ENCODE assay signal across 8 cellular contexts in the genomic region with DNA sequence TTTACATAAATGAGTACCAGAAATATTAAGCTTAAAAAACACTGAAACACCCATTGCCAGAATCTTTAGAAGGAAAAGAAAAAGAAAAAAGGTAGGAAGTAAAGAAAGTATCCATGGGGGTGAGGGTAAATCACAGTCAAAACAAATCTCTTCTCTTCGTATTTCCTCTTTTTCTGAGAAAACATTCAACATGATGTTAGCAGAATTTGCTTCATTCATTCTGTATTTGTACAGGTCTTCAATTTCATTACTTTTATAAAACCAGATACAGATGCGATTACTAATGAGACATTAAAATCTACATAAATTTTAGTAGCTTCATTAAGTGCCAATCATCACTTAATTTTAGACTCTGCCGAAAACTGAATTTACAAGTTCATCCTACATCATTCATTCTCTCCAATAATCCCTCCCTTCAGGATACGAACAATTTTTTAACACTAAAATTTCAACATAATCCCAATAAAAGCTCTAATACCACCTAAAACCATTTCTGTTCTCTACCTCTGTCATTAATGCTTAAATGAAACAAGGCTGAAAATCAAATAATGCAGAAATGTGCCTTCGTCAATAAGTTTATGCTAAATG. TPM values are rescaled to one million over a fixed set of nuclear protein-coding genes. Genes with fewer than 3 reads are reported as not detected.
DNase-seq lines count a peak whose midpoint lies in the region; ATAC-seq and TF ChIP-seq lines count a peak whose summit lies in the region.

No MANE protein-coding gene starts in this region.

- no peaks in the 10 kb centered on the region for H3K27me3 Mint-ChIP-seq in stimulated activated naive CD8-positive, alpha-beta T cell treated with anti-CD3 and anti-CD28 coated beads, Interleukin-15, Interleukin-2, amounts not matched to agents 100 ng/mL and 50 ng/mL, for 24 hours
- H3K27me3 Mint-ChIP-seq in activated CD8-positive, alpha-beta T cell treated with anti-CD3 and anti-CD28 coated beads, Interleukin-2, amount 10 ng/mL, durations not matched to agents 7 days and 5 days (ENCODE audit: low read depth): no peaks in the 10 kb centered on the region

- H3K27ac ChIP-seq in hepatocyte: no peak overlapping the region
- H3K27ac ChIP-seq in mesendoderm (ENCODE audit: low read depth, low read length): no peak overlapping the region

- H2AK5ac ChIP-seq in mesendoderm (ENCODE audit: low read length): no peak overlapping the region

- H2BK15ac ChIP-seq in mesendoderm (replicated peaks; ENCODE audit: low read depth): no peak overlapping the region

- peaks cover 6% of the 10 kb centered on the region for H3K4me1 ChIP-seq in hepatocyte (ENCODE audit: insufficient read depth)
- peaks cover 8% of the 10 kb centered on the region for H3K4me1 ChIP-seq in mesendoderm (ENCODE audit: control insufficient read depth, low read depth, low read length)

- no peak overlapping the region for H3K4ac ChIP-seq in mesendoderm (ENCODE audit: low read depth, low read length)

- H3K9me3 Mint-ChIP-seq in stimulated activated naive CD8-positive, alpha-beta T cell treated with anti-CD3 and anti-CD28 coated beads, Interleukin-15, Interleukin-2, amounts not matched to agents 100 ng/mL and 50 ng/mL, for 24 hours: no peaks in the 10 kb centered on the region
- no peaks in the 10 kb centered on the region for H3K9me3 Mint-ChIP-seq in activated CD8-positive, alpha-beta T cell treated with anti-CD3 and anti-CD28 coated beads, Interleukin-2, amount 10 ng/mL, durations not matched to agents 7 days and 5 days (ENCODE audit: insufficient read depth)

- H3K27me3 ChIP-seq in hepatocyte: no peaks in the 10 kb centered on the region
- no peaks in the 10 kb centered on the region for H3K27me3 ChIP-seq in mesendoderm (ENCODE audit: insufficient read depth, low read length, poor library complexity)

- no peak for TF ChIP-seq CTCF in hepatocyte (IDR thresholded peaks at IDR 0.05; ENCODE audit: poor library complexity)

- peaks cover 4% of the 10 kb centered on the region for H3K79me1 ChIP-seq in mesendoderm (ENCODE audit: low read length)

- no peak overlapping the region for H3K56ac ChIP-seq in mesendoderm (ENCODE audit: low read length)

- H2BK5ac ChIP-seq in mesendoderm (ENCODE audit: low read length): no peak overlapping the region

- H3K27ac Mint-ChIP-seq in stimulated activated naive CD8-positive, alpha-beta T cell treated with anti-CD3 and anti-CD28 coated beads, Interleukin-15, Interleukin-2, amounts not matched to agents 100 ng/mL and 50 ng/mL, for 24 hours: peak overlapping the region; percentile 83
- H3K27ac Mint-ChIP-seq in activated CD8-positive, alpha-beta T cell treated with anti-CD3 and anti-CD28 coated beads, Interleukin-2, amount 10 ng/mL, durations not matched to agents 7 days and 5 days: no peak overlapping the region

- peaks cover 100% of the 10 kb centered on the region for H3K79me2 ChIP-seq in hepatocyte
- peaks cover 7% of the 10 kb centered on the region for H3K79me2 ChIP-seq in mesendoderm (ENCODE audit: control insufficient read depth, insufficient read depth, low read length)

- H3K9me3 ChIP-seq in hepatocyte (ENCODE audit: low read depth): no peaks in the 10 kb centered on the region

- no peak for DNase-seq in stimulated activated naive CD8-positive, alpha-beta T cell treated with anti-CD3 and anti-CD28 coated beads, Interleukin-15, Interleukin-2, amounts not matched to agents 100 U/mL and 50 U/mL, for 24 hours
- no peak for DNase-seq in activated CD8-positive, alpha-beta T cell treated with anti-CD3 and anti-CD28 coated beads, Interleukin-2, amount 10 ng/mL, durations not matched to agents 7 days and 5 days
- DNase-seq in hepatocyte (ENCODE audit: low spot score): no peak
- no peak for DNase-seq in left lobe of liver (ENCODE audit: low spot score)
- DNase-seq in NK-92 (lab: John Stamatoyannopoulos, UW; ENCODE audit: unreplicated experiment): no peak
- DNase-seq in activated gamma-delta T cell (lab: John Stamatoyannopoulos, UW): no peak
- DNase-seq in mesendoderm: no peak

- H3K9ac ChIP-seq in mesendoderm (ENCODE audit: low read length): no peak overlapping the region

- no peak overlapping the region for H4K5ac ChIP-seq in mesendoderm (ENCODE audit: low read length)

- H3K4me3 ChIP-seq in hepatocyte (no peak overlapping the region), mesendoderm (ENCODE audit: low read length) (no peak overlapping the region)

- no peak for ATAC-seq in stimulated activated naive CD8-positive, alpha-beta T cell treated with anti-CD3 and anti-CD28 coated beads, Interleukin-15, Interleukin-2, amounts not matched to agents 100 U/mL and 50 U/mL, for 24 hours
- no peak for ATAC-seq in activated CD8-positive, alpha-beta T cell treated with anti-CD3 and anti-CD28 coated beads, Interleukin-2, amount 10 ng/mL, durations not matched to agents 7 days and 5 days
- ATAC-seq in left lobe of liver: no peak

- H4K20me1 ChIP-seq in hepatocyte (ENCODE audit: insufficient read depth, poor library complexity, severe bottlenecking): peaks cover 66% of the 10 kb centered on the region

- WGBS in hepatocyte (ENCODE audit: low lambda C conversion rate, missing lambda C conversion rate): 90% methylated on average over 5 of the region's 5 CpGs
- 100% methylated on average over 2 of the region's 5 CpGs for WGBS in mesendoderm (ENCODE audit: extremely low coverage, insufficient coverage, low lambda C conversion rate)

- CTCF ChIA-PET in activated CD8-positive, alpha-beta T cell treated with anti-CD3 and anti-CD28 coated beads, Interleukin-2, amount 10 ng/mL, durations not matched to agents 7 days and 5 days (lab: Charles Lee): interaction anchor here (0.9 to 1.3 kb wide), 2 partner anchors 167 to 393 kb away, joined by 3 read pairs; no protein-coding TSS in a partner anchor

- no peak overlapping the region for H2BK120ac ChIP-seq in mesendoderm (ENCODE audit: low read depth, low read length)

- no peak overlapping the region for H3K18ac ChIP-seq in mesendoderm (ENCODE audit: low read length)

- H3K4me1 Mint-ChIP-seq in stimulated activated naive CD8-positive, alpha-beta T cell treated with anti-CD3 and anti-CD28 coated beads, Interleukin-15, Interleukin-2, amounts not matched to agents 100 ng/mL and 50 ng/mL, for 24 hours (ENCODE audit: low read depth): peaks cover 93% of the 10 kb centered on the region
- peaks cover 64% of the 10 kb centered on the region for H3K4me1 Mint-ChIP-seq in activated CD8-positive, alpha-beta T cell treated with anti-CD3 and anti-CD28 coated beads, Interleukin-2, amount 10 ng/mL, durations not matched to agents 7 days and 5 days (ENCODE audit: low read depth)

- peak overlapping the region; percentile 92 for H3K4me3 Mint-ChIP-seq in stimulated activated naive CD8-positive, alpha-beta T cell treated with anti-CD3 and anti-CD28 coated beads, Interleukin-15, Interleukin-2, amounts not matched to agents 100 ng/mL and 50 ng/mL, for 24 hours
- H3K4me3 Mint-ChIP-seq in activated CD8-positive, alpha-beta T cell treated with anti-CD3 and anti-CD28 coated beads, Interleukin-2, amount 10 ng/mL, durations not matched to agents 7 days and 5 days: peak overlapping the region; percentile 32

- no peak overlapping the region for H4K8ac ChIP-seq in mesendoderm (ENCODE audit: low read depth, low read length)

- no peak overlapping the region for H2AFZ ChIP-seq in hepatocyte

- H3K23ac ChIP-seq in mesendoderm (ENCODE audit: low read length): no peak overlapping the region

- H3K36me3 ChIP-seq in hepatocyte (replicated peaks; ENCODE audit: insufficient read depth, low read depth): no peaks in the 10 kb centered on the region
- H3K36me3 ChIP-seq in mesendoderm (ENCODE audit: control insufficient read depth, insufficient read depth, low read length): no peaks in the 10 kb centered on the region

- POLR2A ChIA-PET in activated CD8-positive, alpha-beta T cell treated with anti-CD3 and anti-CD28 coated beads, Interleukin-2, amount 10 ng/mL, durations not matched to agents 7 days and 5 days (lab: Charles Lee): no interaction called here

- H3K9me2 ChIP-seq in hepatocyte (replicated peaks; ENCODE audit: insufficient read depth): no peaks in the 10 kb centered on the region

- peaks cover 45% of the 10 kb centered on the region for H3K36me3 Mint-ChIP-seq in stimulated activated naive CD8-positive, alpha-beta T cell treated with anti-CD3 and anti-CD28 coated beads, Interleukin-15, Interleukin-2, amounts not matched to agents 100 ng/mL and 50 ng/mL, for 24 hours (ENCODE audit: low read depth)
- H3K36me3 Mint-ChIP-seq in activated CD8-positive, alpha-beta T cell treated with anti-CD3 and anti-CD28 coated beads, Interleukin-2, amount 10 ng/mL, durations not matched to agents 7 days and 5 days (ENCODE audit: low read depth): peaks cover 52% of the 10 kb centered on the region

- H3K4me2 ChIP-seq in hepatocyte: peak overlapping the region; percentile 93
- H3K4me2 ChIP-seq in mesendoderm (ENCODE audit: low read length): no peak overlapping the region

RNA-seq across cellular contexts. Expression of a gene that starts 7.0 kb away (rescaled TPM):
- total RNA-seq in activated CD8-positive, alpha-beta T cell treated with anti-CD3 and anti-CD28 coated beads, Interleukin-2, amount 10 ng/mL, durations not matched to agents 7 days and 5 days: 10 to 100 TPM; 54.9 to 55.5 TPM
- 53.2 and 60.5 TPM in 2 replicates for total RNA-seq in hepatocyte
- 41.0 and 55.4 TPM in 2 replicates for polyA plus RNA-seq in hepatocyte
- total RNA-seq in left lobe of liver: 46.6 TPM
- 12.1 TPM for polyA plus RNA-seq in mesendoderm (2013, experiment 1 of 2)
- polyA plus RNA-seq in mesendoderm (2013, experiment 2 of 2): 11.5 TPM
